In the genomic region with DNA sequence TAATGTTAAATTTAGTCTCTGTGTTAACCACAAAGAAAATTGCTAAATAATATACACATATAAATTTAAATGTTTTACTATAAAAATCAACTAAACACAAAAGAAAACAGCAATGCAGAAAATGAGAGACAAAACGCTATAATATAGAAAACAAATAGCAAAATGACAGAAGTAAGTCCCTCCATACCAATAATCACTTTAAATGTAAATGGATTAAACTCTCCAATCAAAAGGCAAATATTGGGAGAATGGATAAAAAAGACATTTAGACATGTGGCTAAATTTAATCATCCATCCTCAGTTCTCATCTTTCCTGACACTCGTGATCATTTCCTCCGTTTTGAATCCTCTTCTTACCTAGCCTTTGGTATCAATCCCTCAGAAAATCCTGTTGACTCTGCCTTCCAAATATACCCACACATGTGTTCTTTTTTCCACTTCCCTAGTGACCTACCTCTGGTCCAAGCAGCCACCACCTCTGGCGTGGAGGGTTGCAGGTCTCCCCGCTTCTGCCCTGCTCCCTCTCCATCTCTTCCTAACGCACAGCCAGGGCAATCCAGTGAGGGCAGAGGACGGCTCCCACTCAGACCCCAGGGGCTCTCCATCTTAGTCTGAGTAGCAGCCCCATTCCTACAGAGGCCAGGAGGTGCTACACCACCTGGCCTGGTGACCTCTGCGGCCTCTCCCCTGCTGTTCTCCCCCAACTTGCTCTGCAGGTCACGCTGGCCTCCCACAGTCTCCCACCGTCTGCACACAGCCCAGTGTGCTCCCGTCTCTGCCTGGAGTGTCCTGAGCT, we compare ENCODE assay signal across 26 cellular contexts.
"Had no signal": no experiment of that assay in that cellular context is flagged by ENCODE, and none has a peak within 500 bp of the region (broad histone marks: within the 10 kb centered on the region; RNA-seq: fewer than 3 reads in every experiment).

No MANE protein-coding gene starts in this region.

- H3K27me3 ChIP-seq: neural progenitor cell, pancreas, right atrium auricular region, right lobe of liver, sigmoid colon, stomach, thyroid gland, tibial nerve, upper lobe of left lung, vagina had no signal

- H3K4me1 ChIP-seq: neural progenitor cell, pancreas, prostate gland, right atrium auricular region, right lobe of liver, sigmoid colon, stomach, thyroid gland, tibial nerve, upper lobe of left lung, vagina had no signal

- H3K4me3 ChIP-seq: neural progenitor cell, pancreas, prostate gland, right atrium auricular region, right lobe of liver, sigmoid colon, stomach, thoracic aorta, thyroid gland, tibial nerve, upper lobe of left lung, vagina had no signal

- FAIRE-seq: pancreas, small intestine, urothelium cell line had no signal

- H3K4me2 ChIP-seq: neural progenitor cell had no signal

- H3K9me3 ChIP-seq: pancreas, prostate gland, thyroid gland had no signal

- H2AFZ ChIP-seq: neural progenitor cell had no signal

- DNase-seq: naive thymus-derived CD4-positive, alpha-beta T cell; natural killer cell; occipital lobe; pancreas; retina; right lobe of liver; sigmoid colon; small intestine; stimulated activated CD4-positive, alpha-beta T cell treated with anti-CD3 and anti-CD28 coated beads, Interleukin-15, amount 100 ng/mL, for 24 hours; stimulated activated CD4-positive, alpha-beta T cell treated with anti-CD3 and anti-CD28 coated beads, Interleukin-2, amount 100 ng/mL, for 24 hours; stimulated activated CD4-positive, alpha-beta T cell treated with anti-CD3 and anti-CD28 coated beads, Interleukin-2, amount 100 ng/mL, for 48 hours; stimulated activated CD4-positive, alpha-beta T cell treated with anti-CD3 and anti-CD28 coated beads, Interleukin-4, amount 100 ng/mL, for 24 hours; stimulated activated naive B cell treated with anti-CD40 and anti-IgM and Interleukin-4, amounts not matched to agents 10 μg/mL and 1 μg/mL and 100 μg/mL, for 72 hours; stimulated activated naive CD4-positive, alpha-beta T cell treated with Interleukin-2 at 50 U/mL for 16 hours; stomach; thyroid gland; trophoblast cell had no signal

- H3K27ac ChIP-seq: neural progenitor cell, pancreas, prostate gland, right atrium auricular region, right lobe of liver, sigmoid colon, stomach, thoracic aorta, thyroid gland, tibial nerve, upper lobe of left lung, vagina had no signal

- H3K36me3 ChIP-seq: neural progenitor cell, pancreas, prostate gland, right atrium auricular region, right lobe of liver, sigmoid colon, stomach, thoracic aorta, thyroid gland, tibial nerve, upper lobe of left lung, vagina had no signal

- H3K9ac ChIP-seq: neural progenitor cell had no signal

- ATAC-seq: naive thymus-derived CD4-positive, alpha-beta T cell; natural killer cell; pancreas; right lobe of liver; stimulated activated effector memory CD8-positive, alpha-beta T cell treated with anti-CD3 and anti-CD28 coated beads, Interleukin-12 subunit alpha, Interleukin-12 subunit beta, amount 100 ng/mL, for 72 hours; stimulated activated naive B cell treated with anti-CD40 and anti-IgM and Interleukin-4, amounts not matched to agents 10 μg/mL and 1 μg/mL and 100 μg/mL, for 72 hours had no signal
